Comparison of ENCODE assay signal across 12 cellular contexts in genomic region chr19:44912854-44913253, GRCh38. TPM values are rescaled to one million over a fixed set of nuclear protein-coding genes. Genes with fewer than 3 reads are reported as not detected.
DNase-seq lines count a peak whose midpoint lies in the region; ATAC-seq and TF ChIP-seq lines count a peak whose summit lies in the region.
"Had no signal": no experiment of that assay in that cellular context is flagged by ENCODE, and none has a peak within 500 bp of the region (broad histone marks: within the 10 kb centered on the region; RNA-seq: fewer than 3 reads in every experiment).

No MANE protein-coding gene starts in this region.

- H3K27me3 ChIP-seq in heart right ventricle: peaks cover 0 to 8% (median 0%) of the 10 kb centered on the region in 7 donors
- H3K27me3 ChIP-seq in lung (ENCODE audit: control insufficient read depth, insufficient read depth): no peaks in the 10 kb centered on the region
- no peaks in the 10 kb centered on the region for H3K27me3 ChIP-seq in upper lobe of right lung

- no peaks in the 10 kb centered on the region for H3K36me3 Mint-ChIP-seq in activated naive CD4-positive, alpha-beta T cell treated with anti-CD3 and anti-CD28 coated beads, Interleukin-2, amount 10 ng/mL, durations not matched to agents 7 days and 5 days
- H3K36me3 Mint-ChIP-seq: activated naive CD8-positive, alpha-beta T cell treated with anti-CD3 and anti-CD28 coated beads, Interleukin-2, amount 10 ng/mL, durations not matched to agents 7 days and 5 days had no signal

- no peak overlapping the region for H3K27ac ChIP-seq in heart right ventricle
- no peak overlapping the region for H3K27ac ChIP-seq in lung (ENCODE audit: low read depth in 1 of 2, low read length in 1 of 2)
- H3K27ac ChIP-seq in upper lobe of right lung: no peak overlapping the region

- H3K9me3 ChIP-seq in heart right ventricle (no peaks in the 10 kb centered on the region), lung (ENCODE audit: control insufficient read depth in 2 of 2, insufficient read depth in 1 of 2, low read length in 1 of 2) (peaks cover 0 to 1% of the 10 kb centered on the region in 2 donors), upper lobe of right lung (no peaks in the 10 kb centered on the region)
- H3K9me3 ChIP-seq: A549 had no signal

- H3K4me3 Mint-ChIP-seq in activated naive CD4-positive, alpha-beta T cell treated with anti-CD3 and anti-CD28 coated beads, Interleukin-2, amount 10 ng/mL, durations not matched to agents 7 days and 5 days: no peak overlapping the region
- H3K4me3 Mint-ChIP-seq: activated naive CD8-positive, alpha-beta T cell treated with anti-CD3 and anti-CD28 coated beads, Interleukin-2, amount 10 ng/mL, durations not matched to agents 7 days and 5 days had no signal

- H3K36me3 ChIP-seq in heart right ventricle (no peaks in the 10 kb centered on the region), lung (ENCODE audit: control insufficient read depth in 2 of 2, insufficient read depth in 2 of 2, low read length in 2 of 2) (peaks cover 0 to 2% of the 10 kb centered on the region in 2 donors), upper lobe of right lung (no peaks in the 10 kb centered on the region)

- H3K4me1 ChIP-seq in heart right ventricle: peaks cover 0 to 38% (median 10%) of the 10 kb centered on the region in 9 donors
- H3K4me1 ChIP-seq in lung (ENCODE audit: control insufficient read depth in 2 of 2, insufficient read depth in 2 of 2, low read length in 2 of 2): peaks cover 0 to 11% of the 10 kb centered on the region in 2 donors
- peaks cover 4% of the 10 kb centered on the region for H3K4me1 ChIP-seq in upper lobe of right lung

- TF ChIP-seq CTCF in heart right ventricle (IDR thresholded peaks at IDR 0.05) (no peak), lung (IDR thresholded peaks at IDR 0.05; ENCODE audit: control extremely low read depth, extremely low read depth) (no peak), upper lobe of right lung (IDR thresholded peaks at IDR 0.05) (no peak)

- no peaks in the 10 kb centered on the region for H3K9me3 Mint-ChIP-seq in activated naive CD4-positive, alpha-beta T cell treated with anti-CD3 and anti-CD28 coated beads, Interleukin-2, amount 10 ng/mL, durations not matched to agents 7 days and 5 days
- H3K9me3 Mint-ChIP-seq: activated naive CD8-positive, alpha-beta T cell treated with anti-CD3 and anti-CD28 coated beads, Interleukin-2, amount 10 ng/mL, durations not matched to agents 7 days and 5 days had no signal

- CTCF ChIA-PET in activated naive CD4-positive, alpha-beta T cell treated with anti-CD3 and anti-CD28 coated beads, Interleukin-2, amount 10 ng/mL, durations not matched to agents 7 days and 5 days (lab: Charles Lee): no interaction called here

- intact Hi-C loops in Right ventricle myocardium superior (cut with DNase I) (no loop called here), heart right ventricle (cut with DNase I) (no loop called here), upper lobe of right lung (cut with DNase I) (no loop called here)

- DNase-seq in Right ventricle myocardium superior: peak; percentile 64
- DNase-seq in heart right ventricle: no peak
- DNase-seq in lung (ENCODE audit: low spot score): no peak
- peak; percentile 85 for DNase-seq in upper lobe of right lung
- no peak for DNase-seq in activated naive CD4-positive, alpha-beta T cell treated with anti-CD3 and anti-CD28 coated beads, Interleukin-2, amount 10 ng/mL, durations not matched to agents 7 days and 5 days
- DNase-seq: activated naive CD8-positive, alpha-beta T cell treated with anti-CD3 and anti-CD28 coated beads, Interleukin-2, amount 10 ng/mL, durations not matched to agents 7 days and 5 days; NCI-H1930 had no signal

- no peak overlapping the region for H3K4me3 ChIP-seq in heart right ventricle
- no peak overlapping the region for H3K4me3 ChIP-seq in lung
- no peak overlapping the region for H3K4me3 ChIP-seq in upper lobe of right lung
- H3K4me3 ChIP-seq: A549 had no signal

- no peak overlapping the region for H3K27ac Mint-ChIP-seq in activated naive CD4-positive, alpha-beta T cell treated with anti-CD3 and anti-CD28 coated beads, Interleukin-2, amount 10 ng/mL, durations not matched to agents 7 days and 5 days
- H3K27ac Mint-ChIP-seq: activated naive CD8-positive, alpha-beta T cell treated with anti-CD3 and anti-CD28 coated beads, Interleukin-2, amount 10 ng/mL, durations not matched to agents 7 days and 5 days had no signal

- 51 to 52% methylated on average over 6 of the region's 6 CpGs for WGBS in heart right ventricle, 2 donors
- 34 to 35% methylated on average over 6 of the region's 6 CpGs for WGBS in lung, 2 donors

- no peak for ATAC-seq in Right ventricle myocardium superior (ENCODE audit: poor library complexity)
- ATAC-seq in heart right ventricle: no peak
- ATAC-seq in lung (ENCODE audit: insufficient read depth, low FRiP score): peak; percentile 8
- ATAC-seq in upper lobe of right lung: peak; percentile 62
- no peak for ATAC-seq in GM21529 (IDR thresholded peaks at IDR 0.05; ENCODE audit: unreplicated experiment)
- ATAC-seq: A549; activated CD4-positive, CD25-positive, alpha-beta regulatory T cell treated with anti-CD3 and anti-CD28 coated beads, Interleukin-2, amount 50 U/mL, for 24 hours had no signal

- peaks cover 14% of the 10 kb centered on the region for H3K4me1 Mint-ChIP-seq in activated naive CD4-positive, alpha-beta T cell treated with anti-CD3 and anti-CD28 coated beads, Interleukin-2, amount 10 ng/mL, durations not matched to agents 7 days and 5 days

- H3K27me3 Mint-ChIP-seq in activated naive CD4-positive, alpha-beta T cell treated with anti-CD3 and anti-CD28 coated beads, Interleukin-2, amount 10 ng/mL, durations not matched to agents 7 days and 5 days: peaks cover 49% of the 10 kb centered on the region

RNA-seq across cellular contexts. Expression of gene APOC1, which starts 1.6 kb away (rescaled TPM):
- 1.00 TPM for total RNA-seq in Right ventricle myocardium superior
- total RNA-seq in heart right ventricle: 10 to 100 TPM in 1 of 10 donors, 1 to 10 TPM in 4, not detected in 5; 1.4 to 13.5 (median 1.6) TPM
- polyA plus RNA-seq in heart right ventricle: 1 to 10 TPM; 3.6 to 5.3 TPM
- total RNA-seq in lung: 100 to 1,000 TPM in 1 of 2 donors, 10 to 100 TPM in 1; 14.0 to 282 TPM
- 1,000 to 10,000 TPM in 1 of 2 donors, 100 to 1,000 TPM in 1; 153 to 1,030 TPM for polyA plus RNA-seq in lung
- total RNA-seq in upper lobe of right lung: 558 TPM

RNA-seq across cellular contexts. Expression of gene APOE, which starts 7.3 kb away (rescaled TPM):
- total RNA-seq in Right ventricle myocardium superior (13.6 TPM), heart right ventricle (10 to 100 TPM in 9 of 10 donors, 1 to 10 TPM in 1; 6.0 to 29.5 (median 20.6) TPM), lung (100 to 1,000 TPM in 1 of 2 donors, 10 to 100 TPM in 1; 80.8 to 177 TPM), upper lobe of right lung (565 TPM)
- polyA plus RNA-seq in heart right ventricle (10 to 100 TPM; 63.6 to 77.8 TPM), lung (1,000 to 10,000 TPM in 1 of 2 donors, 100 to 1,000 TPM in 1; 235 to 1,011 TPM)

RNA-seq across cellular contexts. Expression of gene TOMM40, which starts 21.8 kb away (rescaled TPM):
- total RNA-seq in Right ventricle myocardium superior (48.9 TPM), heart right ventricle (10 to 100 TPM; 37.8 to 66.2 (median 43.9) TPM), lung (10 to 100 TPM; 17.6 to 76.8 TPM), upper lobe of right lung (52.4 TPM)
- polyA plus RNA-seq in heart right ventricle (10 to 100 TPM; 45.6 to 77.5 TPM), lung (10 to 100 TPM; 55.0 to 69.4 TPM)

RNA-seq across cellular contexts. Expression of gene APOC4, which starts 29.2 kb away (rescaled TPM):
- total RNA-seq in Right ventricle myocardium superior (not detected), heart right ventricle (not detected), lung (not detected), upper lobe of right lung (not detected)
- polyA plus RNA-seq in heart right ventricle (not detected), lung (under 1 TPM in 1 of 2 donors, not detected in 1; 0.98 TPM)
- total RNA-seq: activated naive CD8-positive, alpha-beta T cell treated with anti-CD3 and anti-CD28 coated beads, Interleukin-2, amount 10 ng/mL, durations not matched to agents 7 days and 5 days; endothelial cell of umbilical vein; G401 had no signal
- polyA plus RNA-seq: A549, endothelial cell of umbilical vein had no signal

RNA-seq across cellular contexts. Expression of gene APOC2, which starts 33.0 kb away (rescaled TPM):
- not detected for total RNA-seq in Right ventricle myocardium superior
- total RNA-seq in heart right ventricle: under 1 TPM in 2 of 10 donors, not detected in 8; 0.65 to 0.79 TPM
- polyA plus RNA-seq in heart right ventricle: under 1 TPM; 0.36 to 0.66 TPM
- 1 to 10 TPM; 1.8 to 8.0 TPM for total RNA-seq in lung
- polyA plus RNA-seq in lung: 10 to 100 TPM; 12.2 to 21.5 TPM
- 33.9 TPM for total RNA-seq in upper lobe of right lung
- total RNA-seq: activated naive CD8-positive, alpha-beta T cell treated with anti-CD3 and anti-CD28 coated beads, Interleukin-2, amount 10 ng/mL, durations not matched to agents 7 days and 5 days; endothelial cell of umbilical vein; G401 had no signal
- polyA plus RNA-seq: endothelial cell of umbilical vein had no signal

Comparison
In these comparisons a context has a peak if more than half of its experiments do, and no peak if none do; other contexts are left out.
1. DNase-seq: peak in Right ventricle myocardium superior (single experiment) and upper lobe of right lung (single experiment); none in heart right ventricle (0 of 2), lung (single experiment) and activated naive CD4-positive, alpha-beta T cell treated with anti-CD3 and anti-CD28 coated beads, Interleukin-2, amount 10 ng/mL, durations not matched to agents 7 days and 5 days (single experiment).
2. ATAC-seq: peak in lung (single experiment) and upper lobe of right lung (single experiment); none in Right ventricle myocardium superior (single experiment), heart right ventricle (0 of 8) and GM21529 (single experiment).